In genomic region chr12:12495536-12495935, GRCh38 we compare ENCODE assay signal across 29 cellular contexts.
DNase-seq lines count a peak whose midpoint lies in the region; ATAC-seq, FAIRE-seq and TF ChIP-seq lines count a peak whose summit lies in the region.
"Had no signal": no experiment of that assay in that cellular context is flagged by ENCODE, and none has a peak within 500 bp of the region (broad histone marks: within the 10 kb centered on the region; RNA-seq: fewer than 3 reads in every experiment).

No MANE protein-coding gene starts in this region.

- no peaks in the 10 kb centered on the region for H3K4me1 ChIP-seq in trophoblast cell (ENCODE audit: control insufficient read depth in 1 of 2, insufficient read depth in 2 of 2, low read length in 2 of 2)
- H3K4me1 ChIP-seq: SJCRH30 had no signal

- no peak overlapping the region for H3K4me3 ChIP-seq in trophoblast cell (ENCODE audit: low read depth, low read length)
- H3K4me3 ChIP-seq: K562, SJCRH30 had no signal

- peak; percentile 6 for FAIRE-seq in H54 (lab: Jason Lieb, UNC)
- FAIRE-seq: HTR-8/SVneo, K562 had no signal

- H3K4me2 ChIP-seq in trophoblast cell (ENCODE audit: low read length) = no peak overlapping the region

- no peak for DNase-seq in activated T-cell treated with anti-CD3 and anti-CD28 coated beads, Interleukin-2, amount 50 U/mL, for 24 hours
- no peak for DNase-seq in activated T-cell treated with anti-CD3 and anti-CD28 coated beads, Interleukin-2, amount 50 U/mL, for 4 hours
- DNase-seq in H54 (ENCODE audit: insufficient read length, low spot score) (no peak), astrocyte of the hippocampus (ENCODE audit: low read depth, low spot score) (peak; percentile 67), trophoblast cell (no peak), glomerular visceral epithelial cell (ENCODE audit: extremely low spot score) (no peak), NCI-H226 (no peak)
- DNase-seq: 8988T; ACHN; Caco-2; DMS 273 treated with DMSO at 0.1 percent for 48 hours; DMS79; EL; GDM1; H9; Kasumi-1; NCI-H1092 treated with DMSO at 0.1 percent for 48 hours; NCI-H1436; NCI-H187; NCI-H2171 treated with DMSO at 0.1 percent for 48 hours; NCI-H446; NCI-H524 treated with DMSO at 0.1 percent for 48 hours; NCI-H82; NK-92 treated with Interleukin-12 subunit alpha and Interleukin-12 subunit beta, amount 100 ng/mL, for 24 hours; PC-3; SJCRH30 had no signal

- H3K9ac ChIP-seq in trophoblast cell (ENCODE audit: low read length) = no peak overlapping the region

- peak overlapping the region; percentile 71 for H3K23ac ChIP-seq in trophoblast cell (ENCODE audit: low read length)

- no peaks in the 10 kb centered on the region for H3K79me1 ChIP-seq in trophoblast cell (ENCODE audit: low read length)

- H3K4me3 Mint-ChIP-seq in activated T-cell treated with anti-CD3 and anti-CD28 coated beads, Interleukin-2, amount 50 U/mL, for 24 hours = no peak overlapping the region
- H3K4me3 Mint-ChIP-seq in activated T-cell treated with anti-CD3 and anti-CD28 coated beads, Interleukin-2, amount 50 U/mL, for 4 hours = no peak overlapping the region
- H3K4me3 Mint-ChIP-seq: H9 had no signal

- no peak overlapping the region for H2AFZ ChIP-seq in trophoblast cell (ENCODE audit: insufficient read depth, low read length, poor library complexity)

- no peak overlapping the region for H2BK5ac ChIP-seq in trophoblast cell (ENCODE audit: low read depth, low read length, poor library complexity)

- H3K36me3 Mint-ChIP-seq in activated T-cell treated with anti-CD3 and anti-CD28 coated beads, Interleukin-2, amount 50 U/mL, for 24 hours (ENCODE audit: low read depth) = peaks cover 30% of the 10 kb centered on the region
- H3K36me3 Mint-ChIP-seq in activated T-cell treated with anti-CD3 and anti-CD28 coated beads, Interleukin-2, amount 50 U/mL, for 4 hours (ENCODE audit: insufficient read depth) = peaks cover 20% of the 10 kb centered on the region

- H4K12ac ChIP-seq in trophoblast cell (ENCODE audit: low read depth, low read length) = no peak overlapping the region

- no peak for TF ChIP-seq POLR2A in H54 (IDR thresholded peaks at IDR 0.05; ENCODE audit: low read depth, low read length)

- H3K27ac ChIP-seq in trophoblast cell (ENCODE audit: low read depth, low read length) = no peak overlapping the region
- H3K27ac ChIP-seq: SJCRH30 had no signal

- no peaks in the 10 kb centered on the region for H3K27me3 ChIP-seq in trophoblast cell (ENCODE audit: insufficient read depth, low read length)
- H3K27me3 ChIP-seq: SJCRH30 had no signal

- ATAC-seq in activated T-cell treated with anti-CD3 and anti-CD28 coated beads, Interleukin-2, amount 50 U/mL, for 4 hours = no peak
- no peak for ATAC-seq in GM19455 (IDR thresholded peaks at IDR 0.05; ENCODE audit: unreplicated experiment)
- ATAC-seq: K562, PC-3 had no signal

- H3K4me1 Mint-ChIP-seq in activated T-cell treated with anti-CD3 and anti-CD28 coated beads, Interleukin-2, amount 50 U/mL, for 24 hours (ENCODE audit: low read depth) = peaks cover 42% of the 10 kb centered on the region
- peaks cover 16% of the 10 kb centered on the region for H3K4me1 Mint-ChIP-seq in activated T-cell treated with anti-CD3 and anti-CD28 coated beads, Interleukin-2, amount 50 U/mL, for 4 hours (ENCODE audit: low read depth)

- H3K9me3 Mint-ChIP-seq in activated T-cell treated with anti-CD3 and anti-CD28 coated beads, Interleukin-2, amount 50 U/mL, for 24 hours = no peaks in the 10 kb centered on the region
- H3K9me3 Mint-ChIP-seq in activated T-cell treated with anti-CD3 and anti-CD28 coated beads, Interleukin-2, amount 50 U/mL, for 4 hours = no peaks in the 10 kb centered on the region
- H3K9me3 Mint-ChIP-seq: H9 had no signal

- no peak overlapping the region for H3K4ac ChIP-seq in trophoblast cell (ENCODE audit: low read depth, low read length)

- no peak overlapping the region for H4K8ac ChIP-seq in trophoblast cell (ENCODE audit: low read depth, low read length)

- peak overlapping the region; percentile 15 for H3K27ac Mint-ChIP-seq in activated T-cell treated with anti-CD3 and anti-CD28 coated beads, Interleukin-2, amount 50 U/mL, for 24 hours

- H4K91ac ChIP-seq in trophoblast cell (ENCODE audit: low read depth, low read length) = no peak overlapping the region

- H3K9me3 ChIP-seq in trophoblast cell (ENCODE audit: insufficient read depth, low read depth, low read length) = no peaks in the 10 kb centered on the region
- H3K9me3 ChIP-seq: Caco-2, SJCRH30 had no signal

- H3K18ac ChIP-seq in trophoblast cell (ENCODE audit: low read length) = no peak overlapping the region

- H3K14ac ChIP-seq in trophoblast cell (ENCODE audit: low read length) = no peak overlapping the region

- no peak overlapping the region for H2BK12ac ChIP-seq in trophoblast cell (ENCODE audit: low read length)

- no peaks in the 10 kb centered on the region for H3K79me2 ChIP-seq in trophoblast cell (ENCODE audit: control insufficient read depth, insufficient read depth, low read length, poor library complexity)

- H2BK120ac ChIP-seq in trophoblast cell (ENCODE audit: insufficient read depth, low read length, poor library complexity) = no peak overlapping the region

- H2AK5ac ChIP-seq in trophoblast cell (ENCODE audit: low read length) = no peak overlapping the region

- H3K36me3 ChIP-seq in trophoblast cell (ENCODE audit: control insufficient read depth in 1 of 2, insufficient read depth in 2 of 2, low read length in 2 of 2) = peaks cover 1 to 2% of the 10 kb centered on the region in 2 experiments
- H3K36me3 ChIP-seq: SJCRH30 had no signal

- no peaks in the 10 kb centered on the region for H3K27me3 Mint-ChIP-seq in activated T-cell treated with anti-CD3 and anti-CD28 coated beads, Interleukin-2, amount 50 U/mL, for 24 hours
- H3K27me3 Mint-ChIP-seq in activated T-cell treated with anti-CD3 and anti-CD28 coated beads, Interleukin-2, amount 50 U/mL, for 4 hours (ENCODE audit: low read depth) = no peaks in the 10 kb centered on the region

- no CpG with 5 or more reads among the region's 1 CpG for WGBS in trophoblast cell (ENCODE audit: extremely low coverage, insufficient coverage, insufficient read length)
